In the genomic region with DNA sequence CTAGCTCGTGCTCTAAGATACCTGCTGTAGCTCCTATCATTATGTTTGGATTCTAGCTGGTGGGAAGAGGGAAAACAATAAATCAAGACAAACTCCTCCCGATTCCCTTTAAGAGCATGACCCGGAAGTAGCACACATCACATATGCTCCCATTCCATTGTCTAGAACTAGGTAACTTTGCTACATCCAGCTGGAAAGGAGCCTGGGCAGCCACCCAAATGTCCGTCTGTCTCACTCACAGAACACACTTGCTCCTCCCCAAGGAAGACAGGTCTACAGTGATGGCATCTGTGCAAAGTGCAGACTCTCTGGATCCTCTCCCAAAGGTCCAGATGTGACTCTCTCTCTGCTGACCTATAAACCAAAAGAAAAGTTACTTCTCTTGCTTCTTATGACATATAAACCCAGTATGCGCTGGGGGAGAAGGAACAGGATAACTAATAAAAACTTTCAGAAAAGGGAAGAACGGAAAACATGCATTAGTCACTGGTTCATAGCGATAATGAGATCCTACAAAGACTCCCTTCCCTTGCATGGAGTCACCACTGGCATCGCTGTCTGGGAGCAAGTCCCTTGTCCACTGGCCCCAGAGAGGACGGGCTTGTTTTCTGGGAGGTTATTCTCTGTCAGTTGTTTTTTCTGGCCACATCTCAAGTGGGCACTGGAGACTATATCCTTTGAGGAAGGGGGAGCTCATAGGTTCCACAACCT, we compare ENCODE assay signal across 25 cellular contexts. TPM values are rescaled to one million over a fixed set of nuclear protein-coding genes. Genes with fewer than 3 reads are reported as not detected.
DNase-seq lines count a peak whose midpoint lies in the region; ATAC-seq and TF ChIP-seq lines count a peak whose summit lies in the region.
"Had no signal": no experiment of that assay in that cellular context is flagged by ENCODE, and none has a peak within 500 bp of the region (broad histone marks: within the 10 kb centered on the region; RNA-seq: fewer than 3 reads in every experiment).

No MANE protein-coding gene starts in this region.

- DNase-seq in SIG-M5 treated with dmso at 0.1 percent for 504 hours (lab: John Stamatoyannopoulos, UW; ENCODE audit: unreplicated experiment) (peak; percentile 61), SIG-M5 (lab: John Stamatoyannopoulos, UW) (no peak), HT1080 (ENCODE audit: low read depth) (peak; percentile 38), cardiac fibroblast (ENCODE audit: low read depth in 2 of 2) (peak; percentile 11), mucosa of descending colon (no peak), T1000 (lab: John Stamatoyannopoulos, UW) (no peak), RPMI8226 (no peak), NCI-H748 treated with DMSO at 0.1 percent for 48 hours (lab: John Stamatoyannopoulos, UW) (no peak)
- DNase-seq: activated CD4-positive, alpha-beta memory T cell treated with anti-CD3 and anti-CD28 coated beads, Interleukin-2, amount 10 ng/mL, durations not matched to agents 7 days and 5 days; activated CD4-positive, alpha-beta T cell treated with anti-CD3 and anti-CD28 coated beads for 1 hour; activated effector memory CD4-positive, alpha-beta T cell treated with anti-CD3 and anti-CD28 coated beads, Interleukin-2, amount 50 U/mL, for 16 hours; activated naive CD8-positive, alpha-beta T cell treated with anti-CD3 and anti-CD28 coated beads for 36 hours; AML-193; CD4-positive, alpha-beta memory T cell; central memory CD4-positive, alpha-beta T cell; NCI-H510A treated with DMSO at 0.1 percent for 48 hours; NK-92 treated with Interleukin-12 subunit alpha and Interleukin-12 subunit beta, amount 100 ng/mL, for 24 hours; stimulated activated CD4-positive, alpha-beta T cell treated with anti-CD3 and anti-CD28 coated beads, Interleukin-1b, Interleukin-23, amount 100 ng/mL, for 48 hours; stimulated activated CD8-positive, alpha-beta memory T cell treated with anti-CD3 and anti-CD28 coated beads, Interleukin-4, amount 100 ng/mL, for 48 hours; stimulated activated naive CD8-positive, alpha-beta T cell treated with anti-CD3 and anti-CD28 coated beads, Interleukin-15, amount 100 ng/mL, for 72 hours; thyroid gland had no signal

- H3K4me3 ChIP-seq in cardiac fibroblast (replicated peaks in 1 of 2; ENCODE audit: low read depth in 2 of 2, low read length in 2 of 2) = no peak overlapping the region
- no peak overlapping the region for H3K4me3 ChIP-seq in mucosa of descending colon
- H3K4me3 ChIP-seq: SJSA1, smooth muscle cell, thyroid gland had no signal

- H3K9me3 ChIP-seq in mucosa of descending colon = no peaks in the 10 kb centered on the region
- H3K9me3 ChIP-seq: SJSA1, thyroid gland had no signal

- no peaks in the 10 kb centered on the region for H3K36me3 ChIP-seq in mucosa of descending colon (ENCODE audit: low read depth)
- H3K36me3 ChIP-seq: SJSA1, thyroid gland had no signal

- TF ChIP-seq CTCF in cardiac fibroblast (IDR thresholded peaks at IDR 0.05; ENCODE audit: low read depth, low read length) = no peak
- TF ChIP-seq CTCF in mucosa of descending colon (IDR thresholded peaks at IDR 0.05) = no peak

- peak; percentile 67 for ATAC-seq in mucosa of descending colon
- ATAC-seq: natural killer cell treated with Interleukin-12 subunit alpha and Interleukin-12 subunit beta and Interleukin-15 and Interleukin-18, amount 100 ng/mL, for 72 hours; stimulated activated naive CD8-positive, alpha-beta T cell treated with anti-CD3 and anti-CD28 coated beads, Interleukin-15, amount 100 ng/mL, for 72 hours had no signal

- no peaks in the 10 kb centered on the region for H3K4me1 ChIP-seq in mucosa of descending colon (ENCODE audit: low read depth)
- H3K4me1 ChIP-seq: SJSA1, thyroid gland had no signal

- intact Hi-C loops in mucosa of descending colon (cut with DNase I, micrococcal nuclease) = no loop called here

RNA-seq across cellular contexts. Expression of gene EPHB3, which starts 29.9 kb away (rescaled TPM):
- 0.94 and 1.00 TPM in 2 replicates for total RNA-seq in HT1080 (2014; rRNA removed; shearing (Covaris generic))
- 0.33 and 0.57 TPM in 2 replicates for polyA plus RNA-seq in HT1080 (2015; cell fraction: cytosol; rRNA removed)
- polyA plus RNA-seq in HT1080 (2015; cell fraction: nucleus; rRNA removed) = 1.3 TPM in 2 replicates
- 10 to 100 TPM; 14.1 to 57.2 (median 33.6) TPM for total RNA-seq in mucosa of descending colon
- total RNA-seq: natural killer cell treated with Interleukin-12 subunit alpha and Interleukin-12 subunit beta and Interleukin-15 and Interleukin-18, amount 100 ng/mL, for 72 hours had no signal
- polyA plus RNA-seq: IgD-negative memory B cell had no signal

Comparison
In these comparisons a context has a peak if more than half of its experiments do, and no peak if none do; other contexts are left out.
1. DNase-seq: peak in SIG-M5 treated with dmso at 0.1 percent for 504 hours (single experiment), HT1080 (single experiment) and cardiac fibroblast (2 of 2); none in SIG-M5 (single experiment), mucosa of descending colon (0 of 3), T1000 (single experiment), RPMI8226 (single experiment) and NCI-H748 treated with DMSO at 0.1 percent for 48 hours (single experiment).